19 cellular contexts compared by ENCODE assay signal in the genomic region with DNA sequence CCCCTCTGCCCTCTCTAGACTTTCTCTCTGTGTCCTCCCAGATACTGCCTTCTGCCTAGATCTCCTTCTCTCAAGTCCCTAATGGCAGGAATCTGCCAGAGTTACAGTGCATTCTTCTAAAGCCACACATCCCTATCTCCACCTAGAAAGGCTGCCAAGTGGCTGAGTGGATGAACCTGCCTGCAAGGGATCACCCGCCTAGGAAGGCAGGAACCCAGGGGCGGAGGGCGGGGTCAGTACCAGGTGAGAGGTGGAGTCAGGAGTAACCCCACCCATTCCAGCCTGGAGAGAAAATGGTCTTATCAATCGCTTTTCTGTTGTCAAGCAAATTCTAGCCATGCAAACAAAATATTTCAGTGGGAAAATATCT.
DNase-seq lines count a peak whose midpoint lies in the region; ATAC-seq and TF ChIP-seq lines count a peak whose summit lies in the region.
"Had no signal": no experiment of that assay in that cellular context is flagged by ENCODE, and none has a peak within 500 bp of the region (broad histone marks: within the 10 kb centered on the region; RNA-seq: fewer than 3 reads in every experiment).

No MANE protein-coding gene starts in this region.

- H3K27ac ChIP-seq in PC-3 (ENCODE audit: low read length) (no peak overlapping the region), epithelial cell of prostate (peak overlapping the region; percentile 82), stomach (peak overlapping the region in 2 of 5 donors; percentile 6 to 11), coronary artery (no peak overlapping the region)
- H3K27ac ChIP-seq: esophagus squamous epithelium, right lobe of liver, vagina had no signal

- H2AFZ ChIP-seq in PC-3 (ENCODE audit: low read length): no peak overlapping the region

- H3K9me2 ChIP-seq in PC-3 (replicated peaks; ENCODE audit: low read length): no peaks in the 10 kb centered on the region

- H3K27me3 Mint-ChIP-seq in activated CD4-positive, alpha-beta T cell treated with anti-CD3 and anti-CD28 coated beads for 36 hours: peaks cover 3% of the 10 kb centered on the region

- WGBS in stomach, 5 donors: 53 to 79% (median 74%) methylated on average over 4 of the region's 4 CpGs

- H3K4me1 ChIP-seq in PC-3 (ENCODE audit: insufficient read depth, low read length): peaks cover 88% of the 10 kb centered on the region
- peaks cover 37 to 86% (median 45%) of the 10 kb centered on the region in 4 donors for H3K4me1 ChIP-seq in stomach

- H3K9ac ChIP-seq in PC-3 (ENCODE audit: low read length): no peak overlapping the region

- TF ChIP-seq POLR2A in stomach (IDR thresholded peaks at IDR 0.05): no peak

- H3K4me3 Mint-ChIP-seq in activated CD4-positive, alpha-beta T cell treated with anti-CD3 and anti-CD28 coated beads for 36 hours: no peak overlapping the region
- H3K4me3 Mint-ChIP-seq: activated T-cell treated with anti-CD3 and anti-CD28 coated beads, Interleukin-2, amount 50 U/mL, for 4 hours; nephron had no signal

- CTCF ChIA-PET in activated CD4-positive, alpha-beta T cell treated with anti-CD3 and anti-CD28 coated beads for 36 hours (lab: Charles Lee): interaction anchor here (0.5 to 5.7 kb wide), 7 partner anchors 9 to 591 kb away, joined by 3 to 36 read pairs (median 4); no protein-coding TSS in a partner anchor
- CTCF ChIA-PET in PC-3 (lab: Charles Lee) (no interaction called here), GM10248 (lab: Yijun Ruan, JAX) (interaction anchor here (0.6 to 22.2 kb wide), 9 partner anchors 10 to 223 kb away, joined by 3 to 628 read pairs (median 4); no protein-coding TSS in a partner anchor)

- peaks cover 9% of the 10 kb centered on the region for H3K4me1 Mint-ChIP-seq in activated CD4-positive, alpha-beta T cell treated with anti-CD3 and anti-CD28 coated beads for 36 hours

- DNase-seq in activated CD4-positive, alpha-beta T cell treated with anti-CD3 and anti-CD28 coated beads for 36 hours: no peak
- no peak for DNase-seq in activated CD4-positive, alpha-beta T cell treated with anti-CD3 and anti-CD28 coated beads for 48 hours
- DNase-seq in PC-3 (peak; percentile 40), epithelial cell of prostate (ENCODE audit: low read depth, low spot score) (peak; percentile 27), stomach (peak; percentile 68), coronary artery (ENCODE audit: low spot score) (no peak), GM10248 (ENCODE audit: extremely low spot score) (no peak), NK-92 (lab: John Stamatoyannopoulos, UW; ENCODE audit: unreplicated experiment) (no peak)
- DNase-seq: activated T-cell treated with anti-CD3 and anti-CD28 coated beads, Interleukin-2, amount 50 U/mL, for 4 hours; esophagus squamous epithelium; hippocampal formation; KBM-7; NCI-H1417 treated with DMSO at 0.1 percent for 48 hours; NCI-H526 treated with DMSO at 0.1 percent for 48 hours; stimulated activated CD4-positive, alpha-beta T cell treated with anti-CD3 and anti-CD28 coated beads, Interleukin-4, amount 100 ng/mL, for 24 hours; T-helper 9 cell had no signal

- peak overlapping the region; percentile 8 for H3K27ac Mint-ChIP-seq in activated CD4-positive, alpha-beta T cell treated with anti-CD3 and anti-CD28 coated beads for 36 hours

- TF ChIP-seq CTCF in PC-3 (conservative IDR thresholded peaks at IDR 0.05; ENCODE audit: low read depth, low read length) (no peak), stomach (IDR thresholded peaks at IDR 0.05) (no peak), coronary artery (IDR thresholded peaks at IDR 0.05) (no peak), GM10248 (IDR thresholded peaks at IDR 0.05; ENCODE audit: control extremely low read depth, extremely low read depth, low read depth, missing control alignments) (no peak)

- H3K27me3 ChIP-seq in PC-3 (ENCODE audit: low read length) (no peaks in the 10 kb centered on the region), stomach (no peaks in the 10 kb centered on the region)
- H3K27me3 ChIP-seq: esophagus squamous epithelium, right lobe of liver, vagina had no signal

- POLR2A ChIA-PET in activated CD4-positive, alpha-beta T cell treated with anti-CD3 and anti-CD28 coated beads for 36 hours (lab: Charles Lee): no interaction called here
- POLR2A ChIA-PET in PC-3 (lab: Charles Lee; ENCODE audit: unreplicated experiment) (no interaction called here), GM10248 (lab: Yijun Ruan, JAX) (no interaction called here)

- TF ChIP-seq EP300 in stomach (IDR thresholded peaks at IDR 0.05): no peak

- H3K4me3 ChIP-seq in PC-3 (ENCODE audit: low read length) (no peak overlapping the region), stomach (no peak overlapping the region), coronary artery (no peak overlapping the region)
- H3K4me3 ChIP-seq: esophagus squamous epithelium, right lobe of liver, vagina had no signal

- no peak for ATAC-seq in activated CD4-positive, alpha-beta T cell treated with anti-CD3 and anti-CD28 coated beads for 36 hours
- ATAC-seq in PC-3: no peak
- ATAC-seq: activated T-cell treated with anti-CD3 and anti-CD28 coated beads, Interleukin-2, amount 50 U/mL, for 4 hours; right lobe of liver had no signal

- H3K4me2 ChIP-seq in PC-3 (ENCODE audit: low read length): no peak overlapping the region

- H3K36me3 ChIP-seq in PC-3 (ENCODE audit: low read depth, low read length) (peaks cover 54% of the 10 kb centered on the region), stomach (no peaks in the 10 kb centered on the region)
- H3K36me3 ChIP-seq: esophagus squamous epithelium, right lobe of liver, vagina had no signal

- H3K36me3 Mint-ChIP-seq in activated CD4-positive, alpha-beta T cell treated with anti-CD3 and anti-CD28 coated beads for 36 hours (ENCODE audit: low read depth): no peaks in the 10 kb centered on the region

- H4K20me1 ChIP-seq in PC-3 (ENCODE audit: low read length): peaks cover 83% of the 10 kb centered on the region

- H3K9me3 ChIP-seq in PC-3 (ENCODE audit: low read length) (no peaks in the 10 kb centered on the region), stomach (no peaks in the 10 kb centered on the region)
- H3K9me3 ChIP-seq: esophagus squamous epithelium, right lobe of liver, vagina had no signal

- H3K79me2 ChIP-seq in PC-3 (ENCODE audit: low read length): peaks cover 100% of the 10 kb centered on the region

- intact Hi-C loops in activated CD4-positive, alpha-beta T cell treated with anti-CD3 and anti-CD28 coated beads for 36 hours (cut with DNase I, micrococcal nuclease): no loop called here
- intact Hi-C loops in PC-3 (cut with micrococcal nuclease): no loop called here
- intact Hi-C loops in stomach (cut with DNase I; ENCODE audit: low total_unique reads): no loop called here

- H3K9me3 Mint-ChIP-seq in activated CD4-positive, alpha-beta T cell treated with anti-CD3 and anti-CD28 coated beads for 36 hours (ENCODE audit: low read depth): no peaks in the 10 kb centered on the region
- H3K9me3 Mint-ChIP-seq: activated T-cell treated with anti-CD3 and anti-CD28 coated beads, Interleukin-2, amount 50 U/mL, for 4 hours; nephron had no signal

- TSS peak; percentile 1 for BruUV-seq in PC-3 (replicated peaks; lab: Mats Ljungman, UMichigan)

- H3F3A ChIP-seq in PC-3 (ENCODE audit: low read length, unreplicated experiment): no peaks in the 10 kb centered on the region

Comparison
In these comparisons a context has a peak if more than half of its experiments do, and no peak if none do; other contexts are left out.
1. DNase-seq: peak in PC-3 (single experiment), epithelial cell of prostate (single experiment) and stomach (single experiment); none in activated CD4-positive, alpha-beta T cell treated with anti-CD3 and anti-CD28 coated beads for 36 hours (single experiment), activated CD4-positive, alpha-beta T cell treated with anti-CD3 and anti-CD28 coated beads for 48 hours (single experiment), coronary artery (single experiment), GM10248 (single experiment) and NK-92 (single experiment).